In genomic region chr2:16283071-16283850, GRCh38 we compare ENCODE assay signal across 27 cellular contexts.
"Had no signal": no experiment of that assay in that cellular context is flagged by ENCODE, and none has a peak within 500 bp of the region (broad histone marks: within the 10 kb centered on the region; RNA-seq: fewer than 3 reads in every experiment).

No MANE protein-coding gene starts in this region.

- DNase-seq: activated B cell treated with CpG ODN at 0.5 μM for 24 hours; activated CD4-positive, alpha-beta T cell treated with anti-CD3 and anti-CD28 coated beads for 48 hours; activated CD4-positive, alpha-beta T cell treated with anti-CD3 and anti-CD28 coated beads, Interleukin-2, amount 50 U/mL, for 1 hour; activated CD4-positive, alpha-beta T cell treated with anti-CD3 and anti-CD28 coated beads, Interleukin-2, amount 50 U/mL, for 48 hours; activated CD8-positive, alpha-beta memory T cell treated with anti-CD3 and anti-CD28 coated beads for 24 hours; activated CD8-positive, alpha-beta T cell treated with anti-CD3 and anti-CD28 coated beads for 36 hours; activated effector memory CD4-positive, alpha-beta T cell treated with Interleukin-2 at 50 U/mL for 16 hours; activated gamma-delta T cell treated with Interleukin-2 at 50 U/mL for 16 hours; activated naive CD4-positive, alpha-beta T cell treated with anti-CD3 and anti-CD28 coated beads, Interleukin-2, amount 50 U/mL, for 16 hours; activated naive CD4-positive, alpha-beta T cell treated with Interleukin-2 at 50 U/mL for 16 hours; activated T-cell treated with anti-CD3 and anti-CD28 coated beads, Interleukin-2, amount 50 U/mL, for 4 hours; amniotic stem cell; anterior cingulate cortex; brain microvascular endothelial cell; dorsolateral prefrontal cortex; effector memory CD4-positive, alpha-beta T cell; endodermal cell; foreskin keratinocyte; gastrocnemius medialis; T-helper 1 cell; T-helper 17 cell; T1000; WERI-Rb-1 had no signal

- H3K27ac ChIP-seq: brain microvascular endothelial cell, coronary artery, dorsolateral prefrontal cortex, foreskin keratinocyte, gastrocnemius medialis, WERI-Rb-1 had no signal

- H3K4me1 ChIP-seq: foreskin keratinocyte, gastrocnemius medialis had no signal

- ATAC-seq: activated CD4-positive, CD25-positive, alpha-beta regulatory T cell treated with anti-CD3 and anti-CD28 coated beads, Interleukin-2, amount 50 U/mL, for 24 hours; activated CD8-positive, alpha-beta T cell treated with anti-CD3 and anti-CD28 coated beads for 36 hours; activated T-cell treated with anti-CD3 and anti-CD28 coated beads, Interleukin-2, amount 50 U/mL, for 4 hours; activated T-helper 17 cell treated with anti-CD3 and anti-CD28 coated beads, Interleukin-2, amount 50 U/mL, for 72 hours; esophagus mucosa; foreskin keratinocyte; gastrocnemius medialis; T-helper 17 cell had no signal

- H3K36me3 ChIP-seq: brain microvascular endothelial cell, gastrocnemius medialis, WERI-Rb-1 had no signal

- H3K27me3 ChIP-seq: brain microvascular endothelial cell, dorsolateral prefrontal cortex, foreskin keratinocyte, gastrocnemius medialis had no signal

- H3K9me3 ChIP-seq: gastrocnemius medialis had no signal

- H3K4me3 ChIP-seq: coronary artery, dorsolateral prefrontal cortex, gastrocnemius medialis had no signal
